In the genomic region with DNA sequence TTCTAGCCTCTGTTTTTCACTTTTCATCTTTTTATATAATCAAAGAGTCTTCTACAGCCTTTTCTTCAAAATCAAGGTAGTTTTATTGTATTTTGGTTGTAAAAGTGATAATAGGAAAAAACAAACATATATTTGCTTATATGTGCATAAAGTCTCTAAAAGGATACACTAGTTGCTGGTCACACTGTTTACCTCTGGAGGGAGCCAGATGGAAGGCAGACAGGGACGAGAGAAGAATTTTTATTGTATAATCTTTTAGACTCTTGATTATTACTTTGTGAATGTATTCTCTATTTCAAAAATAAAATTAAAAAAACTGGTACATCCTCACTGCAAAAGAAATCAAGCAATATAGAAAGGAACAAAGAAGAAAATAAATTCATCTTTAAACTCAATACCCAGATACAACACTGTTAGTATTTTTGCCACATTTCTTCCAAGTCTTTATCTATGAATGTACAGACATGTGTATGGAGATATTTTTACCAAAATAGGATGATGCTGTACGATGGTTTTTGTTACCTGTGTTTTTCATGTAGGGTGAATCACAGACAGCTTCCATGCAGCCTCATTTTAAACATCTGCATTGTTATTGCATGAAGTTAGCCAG, we compare ENCODE assay signal across 10 cellular contexts. TPM values are rescaled to one million over a fixed set of nuclear protein-coding genes. Genes with fewer than 3 reads are reported as not detected.
DNase-seq lines count a peak whose midpoint lies in the region; ATAC-seq and TF ChIP-seq lines count a peak whose summit lies in the region.
"Had no signal": no experiment of that assay in that cellular context is flagged by ENCODE, and none has a peak within 500 bp of the region (broad histone marks: within the 10 kb centered on the region; RNA-seq: fewer than 3 reads in every experiment).

No MANE protein-coding gene starts in this region.

- no peak overlapping the region for H3K4ac ChIP-seq in mesenchymal stem cell (ENCODE audit: low read depth in 1 of 2, low read length in 2 of 2)

- no peak overlapping the region for H3K4me3 ChIP-seq in GM23338
- H3K4me3 ChIP-seq in Panc1 (ENCODE audit: low read depth in 2 of 2, low read length in 2 of 2): no peak overlapping the region
- H3K4me3 ChIP-seq in mesenchymal stem cell (ENCODE audit: insufficient read depth in 1 of 2, low read depth in 1 of 2, low read length in 2 of 2): no peak overlapping the region

- H4K8ac ChIP-seq in mesenchymal stem cell (ENCODE audit: low read length): no peak overlapping the region

- in situ Hi-C loops in Caki2 (cut with HindIII; ENCODE audit: low pct_unique_long_range_greater_than_20kb, low sequenced_read_pairs) (no loop called here), Panc1 (cut with HindIII; ENCODE audit: low pct_unique_long_range_greater_than_20kb, low sequenced_read_pairs) (no loop called here)

- no peaks in the 10 kb centered on the region for H3K4me1 ChIP-seq in GM23338 (ENCODE audit: insufficient read depth)
- H3K4me1 ChIP-seq in Panc1 (ENCODE audit: control insufficient read depth, insufficient read depth, low read length): no peaks in the 10 kb centered on the region
- H3K4me1 ChIP-seq in mesenchymal stem cell (ENCODE audit: control insufficient read depth, insufficient read depth, low read depth, low read length): peaks cover 4% of the 10 kb centered on the region

- H2BK12ac ChIP-seq in mesenchymal stem cell (ENCODE audit: low read length in 2 of 2): no peak overlapping the region

- H3K9me3 Mint-ChIP-seq in GM23338: no peaks in the 10 kb centered on the region
- H3K9me3 Mint-ChIP-seq in chondrocyte (ENCODE audit: low read depth): no peaks in the 10 kb centered on the region

- no peaks in the 10 kb centered on the region for H3K9me2 ChIP-seq in GM23338 (ENCODE audit: insufficient read depth)

- intact Hi-C loops in Panc1 (cut with micrococcal nuclease; ENCODE audit: unreplicated experiment): loop anchor here (2.0 kb wide), 1 partner anchor 97 kb away; no protein-coding TSS in a partner anchor

- no peak overlapping the region for H2AK5ac ChIP-seq in mesenchymal stem cell (ENCODE audit: low read length, severe bottlenecking)

- H3K27ac ChIP-seq in GM23338 (ENCODE audit: low read depth) (no peak overlapping the region), Panc1 (ENCODE audit: low read length) (no peak overlapping the region), mesenchymal stem cell (ENCODE audit: low read length, poor library complexity, severe bottlenecking) (no peak overlapping the region)

- H4K20me1 ChIP-seq in GM23338 (replicated peaks; ENCODE audit: insufficient read depth): peaks cover 4% of the 10 kb centered on the region; the same call in 1 of the 2 replicates

- no peak overlapping the region for H2BK5ac ChIP-seq in mesenchymal stem cell (ENCODE audit: low read depth, low read length, poor library complexity, severe bottlenecking)

- POLR2A ChIA-PET in Panc1 (lab: Charles Lee): no interaction called here

- H3K27ac Mint-ChIP-seq in GM23338 (no peak overlapping the region), chondrocyte (ENCODE audit: unreplicated experiment) (no peak overlapping the region)

- no peak overlapping the region for H3K23ac ChIP-seq in mesenchymal stem cell (ENCODE audit: low read length in 2 of 2)

- no peaks in the 10 kb centered on the region for H3K79me1 ChIP-seq in mesenchymal stem cell (replicated peaks; ENCODE audit: low read length, poor library complexity, severe bottlenecking)

- H3K4me3 Mint-ChIP-seq in GM23338 (no peak overlapping the region), chondrocyte (ENCODE audit: unreplicated experiment) (no peak overlapping the region)

- no peak overlapping the region for H3K18ac ChIP-seq in mesenchymal stem cell (ENCODE audit: low read depth in 1 of 2, low read length in 2 of 2)

- H3K4me2 ChIP-seq in GM23338: no peak overlapping the region
- H3K4me2 ChIP-seq in mesenchymal stem cell (ENCODE audit: low read length, poor library complexity, severe bottlenecking): no peak overlapping the region

- no peak overlapping the region for H3K9ac ChIP-seq in mesenchymal stem cell (ENCODE audit: low read length)

- CTCF ChIA-PET in Panc1 (lab: Charles Lee): interaction anchor here (0.6 kb wide), 1 partner anchor 91 kb away, joined by 5 read pairs; no protein-coding TSS in a partner anchor

- H4K91ac ChIP-seq in mesenchymal stem cell (ENCODE audit: low read length): no peak overlapping the region

- H2BK15ac ChIP-seq in mesenchymal stem cell (ENCODE audit: low read depth, poor library complexity, severe bottlenecking): no peak overlapping the region

- no peak; the same call in 2 of the 3 replicates for ATAC-seq in GM23338
- ATAC-seq in Panc1: 0 out of 2 replicates have a peak, but pooled peaks have one; percentile 65
- no peak for ATAC-seq in GM19455 (IDR thresholded peaks at IDR 0.05; ENCODE audit: unreplicated experiment)
- no peak for ATAC-seq in GM21447 (IDR thresholded peaks at IDR 0.05; ENCODE audit: unreplicated experiment)
- ATAC-seq in HG02970 (IDR thresholded peaks at IDR 0.05; ENCODE audit: low FRiP score, unreplicated experiment): no peak

- no peaks in the 10 kb centered on the region for H3K36me3 Mint-ChIP-seq in GM23338 (ENCODE audit: low read depth)
- no peaks in the 10 kb centered on the region for H3K36me3 Mint-ChIP-seq in chondrocyte (ENCODE audit: low read depth)

- TF ChIP-seq CTCF in GM23338 (conservative IDR thresholded peaks at IDR 0.05; ENCODE audit: low read depth in 2 of 2) (peak; percentile 76 to 92), Panc1 (IDR thresholded peaks at IDR 0.05) (peak; percentile 65; the same call in 1 of the 2 replicates), chondrocyte (IDR thresholded peaks at IDR 0.05) (peak; percentile 89)

- WGBS in mesenchymal stem cell: no CpG with 5 or more reads among the region's 2 CpGs

- BruUV-seq in Panc1 (replicated peaks; lab: Mats Ljungman, UMichigan): no TSS peak

- no peaks in the 10 kb centered on the region for H3K79me2 ChIP-seq in GM23338 (replicated peaks; ENCODE audit: insufficient read depth)

- H3K27me3 Mint-ChIP-seq in GM23338 (ENCODE audit: insufficient read depth, low read depth, poor library complexity) (peaks cover 2% of the 10 kb centered on the region), chondrocyte (ENCODE audit: low read depth) (no peaks in the 10 kb centered on the region)

- H3K36me3 ChIP-seq in GM23338 (ENCODE audit: insufficient read depth): no peaks in the 10 kb centered on the region
- no peaks in the 10 kb centered on the region for H3K36me3 ChIP-seq in Panc1 (ENCODE audit: control insufficient read depth, insufficient read depth, low read length)
- H3K36me3 ChIP-seq in mesenchymal stem cell (ENCODE audit: control insufficient read depth in 1 of 2, insufficient read depth in 2 of 2, low read depth in 1 of 2, low read length in 2 of 2): no peaks in the 10 kb centered on the region

- H2BK120ac ChIP-seq in mesenchymal stem cell (ENCODE audit: low read depth, low read length): no peak overlapping the region

- H3K14ac ChIP-seq in mesenchymal stem cell (ENCODE audit: low read length in 2 of 2): no peak overlapping the region

- H3K4me1 Mint-ChIP-seq in GM23338 (no peaks in the 10 kb centered on the region), chondrocyte (ENCODE audit: low read depth) (no peaks in the 10 kb centered on the region)

- H3K9me3 ChIP-seq in Panc1 (ENCODE audit: control insufficient read depth, insufficient read depth, low read depth, low read length) (no peaks in the 10 kb centered on the region), mesenchymal stem cell (ENCODE audit: control insufficient read depth, low read length) (no peaks in the 10 kb centered on the region)

- no peaks in the 10 kb centered on the region for H3K27me3 ChIP-seq in GM23338 (ENCODE audit: insufficient read depth)
- no peaks in the 10 kb centered on the region for H3K27me3 ChIP-seq in Panc1 (ENCODE audit: control insufficient read depth, insufficient read depth, low read length)
- no peaks in the 10 kb centered on the region for H3K27me3 ChIP-seq in mesenchymal stem cell (ENCODE audit: control insufficient read depth in 1 of 2, insufficient read depth in 1 of 2, low read length in 2 of 2)

- no peaks in the 10 kb centered on the region for H3F3A ChIP-seq in GM23338 (replicated peaks; ENCODE audit: low read depth)

- H2AFZ ChIP-seq in GM23338: no peak overlapping the region
- H2AFZ ChIP-seq in mesenchymal stem cell (ENCODE audit: low read depth, low read length): no peak overlapping the region

- DNase-seq in Caki2 (ENCODE audit: low read depth) (peak; percentile 32), GM23338 (ENCODE audit: low spot score) (peak; percentile 51), Panc1 (ENCODE audit: low read depth, low spot score) (no peak), chondrocyte (ENCODE audit: low spot score) (no peak), mesenchymal stem cell (peak; percentile 61)

RNA-seq across cellular contexts. Expression of a gene that starts 6.1 kb away (rescaled TPM):
- total RNA-seq in Caki2 (2014; rRNA removed; shearing (Covaris generic); ENCODE audit: low replicate concordance): 0.23 and 0.95 TPM in 2 replicates
- total RNA-seq in GM23338 (2014; rRNA removed; shearing (Covaris generic)): not detected in 2 replicates
- polyA plus RNA-seq in GM23338 (2016; fragmentation: Nextera tagmentation; extraction: Ambion mirVana): 0.24 and 0.42 TPM in 2 replicates
- total RNA-seq in Panc1 (2021; ENCODE audit: unreplicated experiment) (not detected), chondrocyte (not detected in 3 replicates)
- not detected for polyA plus RNA-seq in Panc1 (2012; ENCODE audit: insufficient read length)
- polyA plus RNA-seq in mesenchymal stem cell (2013, experiment 1 of 2): 0.04 TPM
- polyA plus RNA-seq in mesenchymal stem cell (2013, experiment 2 of 2): 0.08 TPM
- total RNA-seq: pulmonary artery endothelial cell; T-helper 1 cell treated with Interleukin-12 subunit alpha and Interleukin-12 subunit beta and Interleukin-4 antibody, amounts not matched to agents 30 ng/mL and 1 ng/mL, for 36 hours had no signal

RNA-seq across cellular contexts. Expression of a gene that starts 30.8 kb away (rescaled TPM):
- 4.1 and 7.8 TPM in 2 replicates for total RNA-seq in Caki2 (2014; rRNA removed; shearing (Covaris generic); ENCODE audit: low replicate concordance)
- 0.47 and 0.63 TPM in 2 replicates for total RNA-seq in GM23338 (2014; rRNA removed; shearing (Covaris generic))
- 0.13 and 0.24 TPM in 2 replicates for polyA plus RNA-seq in GM23338 (2016; fragmentation: Nextera tagmentation; extraction: Ambion mirVana)
- total RNA-seq in Panc1 (2021; ENCODE audit: unreplicated experiment) (0.80 TPM), chondrocyte (1.7 to 2.4 TPM (median 1.8 TPM) in 3 replicates)
- 0.79 TPM for polyA plus RNA-seq in Panc1 (2012; ENCODE audit: insufficient read length)
- 0.99 TPM for polyA plus RNA-seq in mesenchymal stem cell (2013, experiment 1 of 2)
- polyA plus RNA-seq in mesenchymal stem cell (2013, experiment 2 of 2): 1.2 TPM

RNA-seq across cellular contexts. Expression of a gene that starts 33.9 kb away (rescaled TPM):
- 44.6 and 56.1 TPM in 2 replicates for total RNA-seq in Caki2 (2014; rRNA removed; shearing (Covaris generic); ENCODE audit: low replicate concordance)
- total RNA-seq in GM23338 (2014; rRNA removed; shearing (Covaris generic)): 31.3 and 34.6 TPM in 2 replicates
- 18.7 and 19.2 TPM in 2 replicates for polyA plus RNA-seq in GM23338 (2016; fragmentation: Nextera tagmentation; extraction: Ambion mirVana)
- 28.9 TPM for total RNA-seq in Panc1 (2021; ENCODE audit: unreplicated experiment)
- polyA plus RNA-seq in Panc1 (2012; ENCODE audit: insufficient read length): 20.7 TPM
- 18.2 to 23.7 TPM (median 20.8 TPM) in 3 replicates for total RNA-seq in chondrocyte
- polyA plus RNA-seq in mesenchymal stem cell (2013, experiment 1 of 2): 16.5 TPM
- 15.6 TPM for polyA plus RNA-seq in mesenchymal stem cell (2013, experiment 2 of 2)

RNA-seq across cellular contexts. Expression of a gene that starts 33.9 kb away (rescaled TPM):
- 31.2 and 68.7 TPM in 2 replicates for total RNA-seq in Caki2 (2014; rRNA removed; shearing (Covaris generic); ENCODE audit: low replicate concordance)
- 34.9 and 45.1 TPM in 2 replicates for total RNA-seq in GM23338 (2014; rRNA removed; shearing (Covaris generic))
- polyA plus RNA-seq in GM23338 (2016; fragmentation: Nextera tagmentation; extraction: Ambion mirVana): 85.0 and 112 TPM in 2 replicates
- total RNA-seq in Panc1 (2021; ENCODE audit: unreplicated experiment) (19.4 TPM), chondrocyte (18.8 to 25.4 TPM (median 20.1 TPM) in 3 replicates)
- 13.6 TPM for polyA plus RNA-seq in Panc1 (2012; ENCODE audit: insufficient read length)
- 41.1 TPM for polyA plus RNA-seq in mesenchymal stem cell (2013, experiment 1 of 2)
- polyA plus RNA-seq in mesenchymal stem cell (2013, experiment 2 of 2): 41.9 TPM

RNA-seq across cellular contexts. Expression of a gene that starts 40.0 kb away (rescaled TPM):
- total RNA-seq in Caki2 (2014; rRNA removed; shearing (Covaris generic); ENCODE audit: low replicate concordance): not detected in 2 replicates
- 6.6 and 7.7 TPM in 2 replicates for total RNA-seq in GM23338 (2014; rRNA removed; shearing (Covaris generic))
- polyA plus RNA-seq in GM23338 (2016; fragmentation: Nextera tagmentation; extraction: Ambion mirVana): 4.8 and 5.0 TPM in 2 replicates
- total RNA-seq in Panc1 (2021; ENCODE audit: unreplicated experiment) (0.13 TPM), chondrocyte (not detected in 3 replicates)
- polyA plus RNA-seq in Panc1 (2012; ENCODE audit: insufficient read length): 0.19 TPM
- not detected for polyA plus RNA-seq in mesenchymal stem cell (2013, experiment 1 of 2)
- not detected for polyA plus RNA-seq in mesenchymal stem cell (2013, experiment 2 of 2)

Comparison
In these comparisons a context has a peak if more than half of its experiments do, and no peak if none do; other contexts are left out.
1. DNase-seq: peak in Caki2 (single experiment), GM23338 (single experiment) and mesenchymal stem cell (single experiment); none in Panc1 (single experiment) and chondrocyte (single experiment).
2. Peak in every context shown above with its lines, with median percentiles within 50 percentile points of each other: CTCF ChIP-seq.